Comparison of ENCODE assay signal across 13 cellular contexts in the genomic region with DNA sequence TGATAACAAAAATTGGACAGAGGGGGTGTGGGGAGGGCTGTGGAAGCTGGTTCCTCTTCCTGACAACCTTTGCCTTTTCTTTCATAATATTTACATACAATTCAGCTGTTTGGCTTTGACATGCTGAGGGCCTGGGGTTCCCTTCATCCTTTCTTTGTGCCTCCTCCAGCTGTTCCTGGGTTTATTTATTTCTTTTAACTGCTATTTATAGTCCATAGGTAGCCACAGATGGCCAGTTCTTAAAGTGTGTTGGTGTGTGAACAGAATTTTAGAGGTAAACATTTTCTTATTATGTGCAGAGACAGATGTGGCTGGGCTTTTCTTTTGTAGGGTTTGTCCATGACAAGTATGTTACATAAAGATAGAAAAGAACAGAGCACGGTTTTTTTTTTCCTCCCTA. TPM values are rescaled to one million over a fixed set of nuclear protein-coding genes. Genes with fewer than 3 reads are reported as not detected.
A peak's percentile ranks its signal among the peaks of the same experiment; 100 is the strongest.
DNase-seq lines count a peak whose midpoint lies in the region; ATAC-seq and TF ChIP-seq lines count a peak whose summit lies in the region.
"Had no signal": no experiment of that assay in that cellular context is flagged by ENCODE, and none has a peak within 500 bp of the region (broad histone marks: within the 10 kb centered on the region; RNA-seq: fewer than 3 reads in every experiment).

No MANE protein-coding gene starts in this region.

- no peak overlapping the region for H3K27ac ChIP-seq in aorta (ENCODE audit: low read depth in 1 of 2, low read length in 2 of 2)

- H3K9me3 Mint-ChIP-seq in neural crest cell (peaks cover 18% of the 10 kb centered on the region), mesothelial cell of epicardium (peaks cover 15% of the 10 kb centered on the region)

- H3K4me3 Mint-ChIP-seq in neural crest cell: no peak overlapping the region
- H3K4me3 Mint-ChIP-seq in mesothelial cell of epicardium: no peak overlapping the region
- H3K4me3 Mint-ChIP-seq: CD4-positive, alpha-beta memory T cell had no signal

- no peaks in the 10 kb centered on the region for H3K27me3 Mint-ChIP-seq in neural crest cell (ENCODE audit: low read depth)
- no peaks in the 10 kb centered on the region for H3K27me3 Mint-ChIP-seq in mesothelial cell of epicardium (ENCODE audit: low read depth)

- no peaks in the 10 kb centered on the region for H3K27me3 ChIP-seq in aorta (ENCODE audit: control insufficient read depth in 1 of 2, insufficient read depth in 2 of 2, low read length in 1 of 2)
- H3K27me3 ChIP-seq: BE2C had no signal

- no peaks in the 10 kb centered on the region for H3K4me1 ChIP-seq in aorta (ENCODE audit: control insufficient read depth in 1 of 2, insufficient read depth in 2 of 2, low read length in 2 of 2)
- H3K4me1 ChIP-seq: BE2C had no signal

- TF ChIP-seq CTCF in choroid plexus epithelial cell (conservative IDR thresholded peaks at IDR 0.05; ENCODE audit: low read depth, low read length): no peak
- no peak for TF ChIP-seq CTCF in neural crest cell (conservative IDR thresholded peaks at IDR 0.05)
- TF ChIP-seq CTCF in mesothelial cell of epicardium (IDR thresholded peaks at IDR 0.05; ENCODE audit: unreplicated experiment): no peak

- peaks cover 4% of the 10 kb centered on the region for H3K4me1 Mint-ChIP-seq in neural crest cell
- no peaks in the 10 kb centered on the region for H3K4me1 Mint-ChIP-seq in mesothelial cell of epicardium
- H3K4me1 Mint-ChIP-seq: CD4-positive, alpha-beta memory T cell had no signal

- intact Hi-C loops in aorta (cut with DNase I): no loop called here

- H3K36me3 Mint-ChIP-seq in neural crest cell (ENCODE audit: low read depth): peaks cover 4% of the 10 kb centered on the region
- no peaks in the 10 kb centered on the region for H3K36me3 Mint-ChIP-seq in mesothelial cell of epicardium

- no peak for ATAC-seq in aorta (ENCODE audit: low FRiP score)
- no peak for ATAC-seq in GM18520 (IDR thresholded peaks at IDR 0.05; ENCODE audit: unreplicated experiment)

- WGBS in aorta, 2 donors: 43 to 54% methylated on average over 1 of the region's 1 CpG

- H3K36me3 ChIP-seq in aorta (ENCODE audit: control insufficient read depth in 1 of 2, insufficient read depth in 2 of 2, low read length in 1 of 2): no peaks in the 10 kb centered on the region
- H3K36me3 ChIP-seq: BE2C had no signal

- DNase-seq in DMS153 treated with DMSO at 0.1 percent for 48 hours (lab: John Stamatoyannopoulos, UW; ENCODE audit: unreplicated experiment) (peak; percentile 15), NCI-H146 treated with DMSO at 0.1 percent for 48 hours (lab: John Stamatoyannopoulos, UW; ENCODE audit: unreplicated experiment) (peak; percentile 71), choroid plexus epithelial cell (ENCODE audit: low read depth) (peak; percentile 5), neural crest cell (ENCODE audit: low read depth, low spot score) (no peak), occipital lobe (lab: John Stamatoyannopoulos, UW) (no peak), aorta (no peak), mesothelial cell of epicardium (ENCODE audit: low spot score in 2 of 2, unreplicated experiment in 2 of 2) (no peak)
- DNase-seq: BE2C; CD4-positive, alpha-beta memory T cell; H7; NCI-H1105 treated with DMSO at 0.1 percent for 48 hours; NCI-H510A treated with DMSO at 0.1 percent for 48 hours had no signal

- peaks cover 1% of the 10 kb centered on the region for H3K9me3 ChIP-seq in aorta (ENCODE audit: control insufficient read depth, low read length)
- H3K9me3 ChIP-seq: BE2C had no signal

- H3K27ac Mint-ChIP-seq in neural crest cell (ENCODE audit: unreplicated experiment): peak overlapping the region; percentile 1
- no peak overlapping the region for H3K27ac Mint-ChIP-seq in mesothelial cell of epicardium
- H3K27ac Mint-ChIP-seq: CD4-positive, alpha-beta memory T cell had no signal

- no peak overlapping the region for H3K4me3 ChIP-seq in choroid plexus epithelial cell (ENCODE audit: low read depth, low read length)
- H3K4me3 ChIP-seq in aorta (ENCODE audit: low read length in 2 of 2): no peak overlapping the region

RNA-seq across cellular contexts. Expression of gene CNIH3, which starts 34.1 kb away (rescaled TPM):
- total RNA-seq in neural crest cell (3.8 and 4.2 TPM in 2 replicates), occipital lobe (18.2 TPM), aorta (1 to 10 TPM; 2.4 to 3.4 TPM), mesothelial cell of epicardium (7.3 to 9.2 TPM (median 8.3 TPM) in 3 replicates)
- polyA plus RNA-seq in aorta: 1 to 10 TPM; 3.3 to 8.2 TPM

Comparison
In these comparisons a context has a peak if more than half of its experiments do, and no peak if none do; other contexts are left out.
1. DNase-seq: peak in DMS153 treated with DMSO at 0.1 percent for 48 hours (single experiment), NCI-H146 treated with DMSO at 0.1 percent for 48 hours (single experiment) and choroid plexus epithelial cell (single experiment); none in neural crest cell (single experiment), occipital lobe (single experiment), aorta (0 of 2) and mesothelial cell of epicardium (0 of 2).